In genomic region chr1:154404984-154405761, GRCh38 we compare ENCODE assay signal across 8 cellular contexts. TPM values are rescaled to one million over a fixed set of nuclear protein-coding genes. Genes with fewer than 3 reads are reported as not detected.
DNase-seq lines count a peak whose midpoint lies in the region; TF ChIP-seq lines count a peak whose summit lies in the region.

Gene IL6R, plus strand, starts transcription at chr1:154405343. Its CDS starts 287 bp downstream, at chr1:154405630.

- no peaks in the 10 kb centered on the region for H3K36me3 ChIP-seq in osteoblast (ENCODE audit: insufficient read depth, low read length)
- no peaks in the 10 kb centered on the region for H3K36me3 ChIP-seq in transverse colon

- H3K4me1 ChIP-seq in osteoblast (ENCODE audit: insufficient read depth, low read length) (peaks cover 29% of the 10 kb centered on the region), transverse colon (peaks cover 30 to 52% (median 40%) of the 10 kb centered on the region in 4 donors)

- WGBS in adipose tissue, 3 donors, result 0 to 2% (median 1%) methylated on average over 60 to 67 of the region's 67 CpGs
- WGBS in transverse colon (ENCODE audit: low coverage in 1 of 2), 2 donors, result 0% methylated on average over 23 of the region's 67 CpGs; no CpG with 5 or more reads in 1 of the 2 donors

- H3K9me3 ChIP-seq in osteoblast (ENCODE audit: low read depth, low read length) (no peaks in the 10 kb centered on the region), transverse colon (no peaks in the 10 kb centered on the region)

- H4K20me1 ChIP-seq in osteoblast (ENCODE audit: insufficient read depth, low read length), result no peaks in the 10 kb centered on the region

- peak; percentile 21 for TF ChIP-seq POLR2A in GM18526 (IDR thresholded peaks at IDR 0.05; ENCODE audit: extremely low read depth, insufficient read length)
- TF ChIP-seq POLR2A in transverse colon (IDR thresholded peaks at IDR 0.05), result peak; percentile 84

- DNase-seq in ACHN (peak; percentile 95), HT-29 (ENCODE audit: low spot score) (peak; percentile 91), SKM-1 treated with dmso at 0.1 percent for 144 hours (lab: John Stamatoyannopoulos, UW; ENCODE audit: unreplicated experiment) (peak; percentile 97), cardiac septum (ENCODE audit: low spot score) (peak; percentile 98), osteoblast (ENCODE audit: insufficient read length, low spot score, missing footprints) (peak; percentile 97), transverse colon (peak; percentile 94)

- H3K4me3 ChIP-seq in osteoblast (ENCODE audit: insufficient read depth, low read length) (peak within 1 kb of the TSS; percentile 82), transverse colon (peak within 1 kb of the TSS; percentile 74 to 82 (median 78))

- no peak for TF ChIP-seq CTCF in osteoblast (IDR thresholded peaks at IDR 0.05; ENCODE audit: extremely low read depth, low read depth, low read length)
- peak; percentile 19 to 68 (median 61) for TF ChIP-seq CTCF in transverse colon (IDR thresholded peaks at IDR 0.05)

- peaks cover 8% of the 10 kb centered on the region for H3K27me3 ChIP-seq in osteoblast (ENCODE audit: insufficient read depth, low read length)
- no peaks in the 10 kb centered on the region for H3K27me3 ChIP-seq in transverse colon

- H2AFZ ChIP-seq in osteoblast (ENCODE audit: low read length), result peak within 1 kb of the TSS; percentile 88

- TF ChIP-seq EP300 in transverse colon (IDR thresholded peaks at IDR 0.05; ENCODE audit: low read depth), result peak; percentile 27

- intact Hi-C loops in cardiac septum (cut with DNase I) (loop anchor here (5.0 kb wide), 2 partner anchors 57 to 152 kb away; partner anchors contain the start of gene UBE2Q1), transverse colon (cut with DNase I; ENCODE audit: low total_unique reads) (loop anchor here (5.0 kb wide), 1 partner anchor 37 kb away; no protein-coding TSS in a partner anchor)

- H3K4me2 ChIP-seq in osteoblast (ENCODE audit: insufficient read depth, low read length), result peak within 1 kb of the TSS; percentile 98

- in situ Hi-C loops in ACHN (cut with HindIII; ENCODE audit: low pct_ligation_motif_present, low pct_unique_long_range_greater_than_20kb, low sequenced_read_pairs) (no loop called here), transverse colon (cut with MboI; ENCODE audit: low pct_ligation_motif_present in 1 of 4, low pct_unique_long_range_greater_than_20kb in 1 of 4, low sequenced_read_pairs in 3 of 4) (loop anchor here in 2 of 4 donors (10.0 kb wide), 1 partner anchor 70 kb away; no protein-coding TSS in a partner anchor)

- H3K27ac ChIP-seq in adipose tissue (ENCODE audit: low read depth, low read length) (peak within 1 kb of the TSS; percentile 99), osteoblast (ENCODE audit: low read depth, low read length) (peak within 1 kb of the TSS; percentile 92), transverse colon (peak within 1 kb of the TSS; percentile 95 to 99 (median 99))

- peaks cover 10% of the 10 kb centered on the region for H3K79me2 ChIP-seq in osteoblast (ENCODE audit: insufficient read depth, low read length)

RNA-seq across cellular contexts. Expression of gene IL6R, which starts in this region (rescaled TPM):
- total RNA-seq in HT-29 (2014; rRNA removed; shearing (Covaris generic)), result 3.1 and 4.4 TPM in 2 replicates
- 10 to 100 TPM in 1 of 3 donors, 1 to 10 TPM in 2; 5.0 to 12.3 (median 7.8) TPM for polyA plus RNA-seq in adipose tissue
- 5.2 TPM for total RNA-seq in cardiac septum
- 5.3 and 8.0 TPM in 2 replicates for total RNA-seq in osteoblast
- total RNA-seq in transverse colon, result 100 to 1,000 TPM in 1 of 4 donors, 10 to 100 TPM in 3; 10.7 to 107 (median 77.3) TPM

Comparison
In these comparisons a context has a peak if more than half of its experiments do, and no peak if none do; other contexts are left out.
1. Peak in every context shown above with its lines: DNase-seq, H3K4me3 ChIP-seq and H3K27ac ChIP-seq.